Comparison of ENCODE assay signal across 8 cellular contexts in genomic region chr4:82201805-82202636, GRCh38.
DNase-seq lines count a peak whose midpoint lies in the region; ATAC-seq and TF ChIP-seq lines count a peak whose summit lies in the region.

No MANE protein-coding gene starts in this region.

- no peaks in the 10 kb centered on the region for H3K79me2 ChIP-seq in GM23338 (replicated peaks; ENCODE audit: insufficient read depth)

- H3K4me3 ChIP-seq in GM23338, result no peak overlapping the region

- no peaks in the 10 kb centered on the region for H3K36me3 ChIP-seq in GM23338 (ENCODE audit: insufficient read depth)

- peak; percentile 93 to 96 for TF ChIP-seq CTCF in GM23338 (conservative IDR thresholded peaks at IDR 0.05; ENCODE audit: low read depth in 2 of 2)
- TF ChIP-seq CTCF in activated B cell treated with CpG ODN at 0.5 μM for 24 hours (IDR thresholded peaks at IDR 0.05), result no peak

- ATAC-seq in GM23338, result peak; percentile 84
- peak; percentile 50 for ATAC-seq in activated B cell treated with CpG ODN at 0.5 μM for 24 hours (ENCODE audit: low read depth)
- no peak for ATAC-seq in HG02678 (IDR thresholded peaks at IDR 0.05; ENCODE audit: unreplicated experiment)
- ATAC-seq in GM21786 (IDR thresholded peaks at IDR 0.05; ENCODE audit: unreplicated experiment), result no peak

- H3K27ac ChIP-seq in GM23338 (ENCODE audit: low read depth), result no peak overlapping the region

- no peaks in the 10 kb centered on the region for H3K9me2 ChIP-seq in GM23338 (ENCODE audit: insufficient read depth)

- H3K27me3 Mint-ChIP-seq in GM23338 (ENCODE audit: insufficient read depth, low read depth, poor library complexity), result no peaks in the 10 kb centered on the region
- H3K27me3 Mint-ChIP-seq in activated B cell treated with CpG ODN at 0.5 μM for 24 hours, result peaks cover 16% of the 10 kb centered on the region

- DNase-seq in D341Med (ENCODE audit: low spot score) (peak; percentile 54), GM23338 (ENCODE audit: low spot score) (peak; percentile 91), NCI-H2171 treated with DMSO at 0.1 percent for 48 hours (lab: John Stamatoyannopoulos, UW) (peak; percentile 56), activated B cell treated with CpG ODN at 0.5 μM for 24 hours (no peak), erythroblast (lab: John Stamatoyannopoulos, UW) (peak; percentile 61 to 79), non-pigmented ciliary epithelial cell (ENCODE audit: low read depth) (peak; percentile 8)

- CTCF ChIA-PET in activated B cell treated with CpG ODN at 0.5 μM for 24 hours (lab: Charles Lee), result interaction anchor here (0.6 to 2.2 kb wide), 15 partner anchors 64 to 1132 kb away, joined by 3 to 15 read pairs (median 4); no protein-coding TSS in a partner anchor

- H3K36me3 Mint-ChIP-seq in GM23338 (ENCODE audit: low read depth) (peaks cover 2% of the 10 kb centered on the region; the same call in 2 of the 3 replicates), activated B cell treated with CpG ODN at 0.5 μM for 24 hours (ENCODE audit: low read depth) (no peaks in the 10 kb centered on the region)

- H3K4me1 Mint-ChIP-seq in GM23338 (no peaks in the 10 kb centered on the region; the same call in 2 of the 3 replicates), activated B cell treated with CpG ODN at 0.5 μM for 24 hours (no peaks in the 10 kb centered on the region)

- peaks cover 5% of the 10 kb centered on the region for H3K9me3 Mint-ChIP-seq in GM23338
- peaks cover 2% of the 10 kb centered on the region for H3K9me3 Mint-ChIP-seq in activated B cell treated with CpG ODN at 0.5 μM for 24 hours

- no peak overlapping the region for H3K4me2 ChIP-seq in GM23338

- H3F3A ChIP-seq in GM23338 (replicated peaks; ENCODE audit: low read depth), result no peaks in the 10 kb centered on the region

- POLR2A ChIA-PET in activated B cell treated with CpG ODN at 0.5 μM for 24 hours (lab: Charles Lee), result no interaction called here

- H3K4me1 ChIP-seq in GM23338 (ENCODE audit: insufficient read depth), result no peaks in the 10 kb centered on the region

- no peak overlapping the region for H3K4me3 Mint-ChIP-seq in GM23338
- H3K4me3 Mint-ChIP-seq in activated B cell treated with CpG ODN at 0.5 μM for 24 hours, result no peak overlapping the region

- no peak for TF ChIP-seq POLR2A in erythroblast (IDR thresholded peaks at IDR 0.05; ENCODE audit: low read length)

- intact Hi-C loops in activated B cell treated with CpG ODN at 0.5 μM for 24 hours (cut with micrococcal nuclease), result loop anchor here (1.0 to 10.0 kb wide), 7 partner anchors 66 to 1133 kb away; no protein-coding TSS in a partner anchor

- H3K27me3 ChIP-seq in GM23338 (ENCODE audit: insufficient read depth), result no peaks in the 10 kb centered on the region

- no peak overlapping the region for H3K27ac Mint-ChIP-seq in GM23338
- H3K27ac Mint-ChIP-seq in activated B cell treated with CpG ODN at 0.5 μM for 24 hours, result no peak overlapping the region

- no peaks in the 10 kb centered on the region for H4K20me1 ChIP-seq in GM23338 (replicated peaks; ENCODE audit: insufficient read depth)

- no peak overlapping the region for H2AFZ ChIP-seq in GM23338

TF ChIP-seq in GM23338, 12 proteins besides CTCF, POLR2A, EP300 and RAD21 (continues in another document):
- no peak for TF ChIP-seq EZH2 (IDR thresholded peaks at IDR 0.05; ENCODE audit: low read depth, unreplicated experiment)
- TF ChIP-seq STAT1 (IDR thresholded peaks at IDR 0.05; ENCODE audit: unreplicated experiment), result no peak
- TF ChIP-seq ZNF331 (CRISPR knock-in tag; IDR thresholded peaks at IDR 0.05; ENCODE audit: low read depth), result no peak
- TF ChIP-seq POLR2AphosphoS5 (IDR thresholded peaks at IDR 0.05; ENCODE audit: low read depth), result no peak
- TF ChIP-seq ETS1 (IDR thresholded peaks at IDR 0.05), result no peak
- no peak for TF ChIP-seq CREB1 (CRISPR knock-in tag; IDR thresholded peaks at IDR 0.05; ENCODE audit: low read depth)
- TF ChIP-seq ZNF114 (CRISPR knock-in tag; IDR thresholded peaks at IDR 0.05), result no peak
- no peak for TF ChIP-seq JUNB (IDR thresholded peaks at IDR 0.05; ENCODE audit: unreplicated experiment)
- TF ChIP-seq REST (IDR thresholded peaks at IDR 0.05; ENCODE audit: unreplicated experiment), result no peak
- TF ChIP-seq EZH2phosphoT487 (IDR thresholded peaks at IDR 0.05; ENCODE audit: unreplicated experiment), result no peak

Comparison
In these comparisons a context has a peak if more than half of its experiments do, and no peak if none do; other contexts are left out.
1. ATAC-seq: peak in GM23338 (single experiment) and activated B cell treated with CpG ODN at 0.5 μM for 24 hours (single experiment); none in HG02678 (single experiment) and GM21786 (single experiment).